In genomic region chr7:48000164-48000563, GRCh38 we compare ENCODE assay signal across 3 cellular contexts.
TF ChIP-seq lines count a peak whose summit lies in the region.
"Not testable (repeated sequence)": the region's sequence is repeated elsewhere in the genome, so short reads cannot be mapped to it uniquely, and the experiment has no call there.

No MANE protein-coding gene starts in this region.

TF ChIP-seq in A549, 52 proteins besides CTCF, POLR2A, EP300 and RAD21:
- TF ChIP-seq FOSL2 (IDR thresholded peaks at IDR 0.05), result not testable (repeated sequence)
- TF ChIP-seq FOSL2 (CRISPR knock-in tag; IDR thresholded peaks at IDR 0.05), result peak; percentile 38; the same call in 1 of the 2 replicates

TF ChIP-seq in HCT116, 20 proteins besides CTCF, POLR2A, EP300 and RAD21:
- peak; percentile 87 for TF ChIP-seq CEBPB (IDR thresholded peaks at IDR 0.05; ENCODE audit: low read depth)
- TF ChIP-seq SP1 (IDR thresholded peaks at IDR 0.05; ENCODE audit: low read depth), result peak; percentile 74
- peak; percentile 53 for TF ChIP-seq POLR2AphosphoS5 (IDR thresholded peaks at IDR 0.05; ENCODE audit: low read depth, low read length)
- TF ChIP-seq MAX (IDR thresholded peaks at IDR 0.05), result peak; percentile 56
- 0 out of 2 replicates have a peak, but pooled peaks have one; percentile 12 for TF ChIP-seq SRF (IDR thresholded peaks at IDR 0.05; ENCODE audit: low read depth)
- TF ChIP-seq SIN3A (IDR thresholded peaks at IDR 0.05; ENCODE audit: low read depth), result 0 out of 2 replicates have a peak, but pooled peaks have one; percentile 44
- TF ChIP-seq FOSL1 (IDR thresholded peaks at IDR 0.05; ENCODE audit: low read depth), result peak; percentile 62

TF ChIP-seq in K562, 482 proteins besides CTCF, POLR2A, EP300 and RAD21:
- TF ChIP-seq FOSL1 (tag; conservative IDR thresholded peaks at IDR 0.05) (0 out of 2 replicates have a peak, but pooled peaks have one; percentile 20), MEF2D (tag; conservative IDR thresholded peaks at IDR 0.05; ENCODE audit: low read depth) (peak; percentile 75; the same call in 1 of the 2 replicates)
TF ChIP-seq in K562: peak in this region for 2; not testable (repeated sequence) for 480.
